9 cellular contexts compared by ENCODE assay signal in genomic region chr13:43905435-43906031, GRCh38. TPM values are rescaled to one million over a fixed set of nuclear protein-coding genes. Genes with fewer than 3 reads are reported as not detected.
DNase-seq lines count a peak whose midpoint lies in the region; ATAC-seq and TF ChIP-seq lines count a peak whose summit lies in the region.
"Had no signal": no experiment of that assay in that cellular context is flagged by ENCODE, and none has a peak within 500 bp of the region (broad histone marks: within the 10 kb centered on the region; RNA-seq: fewer than 3 reads in every experiment).

No MANE protein-coding gene starts in this region.

- H3K9ac ChIP-seq in Loucy (ENCODE audit: low read depth, low read length, poor library complexity, severe bottlenecking) (no peak overlapping the region), colonic mucosa (ENCODE audit: low read depth in 2 of 2, low read length in 2 of 2) (no peak overlapping the region)

- H4K20me1 ChIP-seq in Loucy (ENCODE audit: insufficient read depth, low read length, poor library complexity, severe bottlenecking) = no peaks in the 10 kb centered on the region

- no peak overlapping the region for H3K27ac ChIP-seq in SJCRH30
- H3K27ac ChIP-seq in colonic mucosa = no peak overlapping the region
- no peak overlapping the region for H3K27ac ChIP-seq in left lung
- no peak overlapping the region for H3K27ac ChIP-seq in transverse colon
- H3K27ac ChIP-seq: epithelial cell of prostate had no signal

- 0 to 2% methylated on average over 3 of the region's 3 CpGs for WGBS in transverse colon (ENCODE audit: low coverage in 1 of 2), 2 donors

- no peaks in the 10 kb centered on the region for H3K36me3 ChIP-seq in Loucy (ENCODE audit: insufficient read depth, low read length)
- H3K36me3 ChIP-seq in SJCRH30 = no peaks in the 10 kb centered on the region
- no peaks in the 10 kb centered on the region for H3K36me3 ChIP-seq in colonic mucosa
- H3K36me3 ChIP-seq in left lung = no peaks in the 10 kb centered on the region
- H3K36me3 ChIP-seq in transverse colon = no peaks in the 10 kb centered on the region

- no peaks in the 10 kb centered on the region for H3K79me2 ChIP-seq in Loucy (ENCODE audit: insufficient read depth, low read length)

- TF ChIP-seq CTCF in Loucy (conservative IDR thresholded peaks at IDR 0.05; ENCODE audit: low read length) (peak; percentile 83), colonic mucosa (IDR thresholded peaks at IDR 0.05) (peak; percentile 63), left lung (IDR thresholded peaks at IDR 0.05) (peak; percentile 67 to 85), transverse colon (IDR thresholded peaks at IDR 0.05) (peak; percentile 74 to 87 (median 82))

- no peak overlapping the region for H3K4me2 ChIP-seq in Loucy (ENCODE audit: low read depth, low read length, poor library complexity, severe bottlenecking)

- H3K9me3 ChIP-seq in Loucy (ENCODE audit: insufficient read depth, low read depth, low read length) (no peaks in the 10 kb centered on the region), SJCRH30 (replicated peaks) (no peaks in the 10 kb centered on the region), colonic mucosa (no peaks in the 10 kb centered on the region), left lung (no peaks in the 10 kb centered on the region), transverse colon (no peaks in the 10 kb centered on the region)

- ATAC-seq in left lung = peak; percentile 89
- ATAC-seq in HG03097 (IDR thresholded peaks at IDR 0.05; ENCODE audit: low FRiP score, unreplicated experiment) = no peak

- no peaks in the 10 kb centered on the region for H3K4me1 ChIP-seq in Loucy (ENCODE audit: insufficient read depth, low read length, poor library complexity, severe bottlenecking)
- no peaks in the 10 kb centered on the region for H3K4me1 ChIP-seq in SJCRH30
- no peaks in the 10 kb centered on the region for H3K4me1 ChIP-seq in colonic mucosa
- H3K4me1 ChIP-seq in left lung = peaks cover 0 to 8% of the 10 kb centered on the region in 2 donors
- H3K4me1 ChIP-seq in transverse colon = no peaks in the 10 kb centered on the region

- no peaks in the 10 kb centered on the region for H3F3A ChIP-seq in Loucy (ENCODE audit: low read depth)

- TF ChIP-seq EP300 in transverse colon (IDR thresholded peaks at IDR 0.05; ENCODE audit: low read depth) = no peak

- no peak overlapping the region for H3K4me3 ChIP-seq in Loucy (ENCODE audit: low read length, poor library complexity, severe bottlenecking)
- H3K4me3 ChIP-seq in SJCRH30 = no peak overlapping the region
- H3K4me3 ChIP-seq in colonic mucosa = no peak overlapping the region
- H3K4me3 ChIP-seq in left lung = no peak overlapping the region
- H3K4me3 ChIP-seq in transverse colon = no peak overlapping the region

- no peaks in the 10 kb centered on the region for H3K27me3 ChIP-seq in Loucy (ENCODE audit: insufficient read depth, low read length, poor library complexity, severe bottlenecking)
- H3K27me3 ChIP-seq in SJCRH30 = no peaks in the 10 kb centered on the region
- H3K27me3 ChIP-seq in colonic mucosa = no peaks in the 10 kb centered on the region
- H3K27me3 ChIP-seq in left lung = no peaks in the 10 kb centered on the region
- H3K27me3 ChIP-seq in transverse colon = no peaks in the 10 kb centered on the region

- no peaks in the 10 kb centered on the region for H3K9me2 ChIP-seq in Loucy (replicated peaks; ENCODE audit: low read depth, low read length)

- intact Hi-C loops in colonic mucosa (cut with DNase I) = loop anchor here (2.0 to 10.0 kb wide), 3 partner anchors 537 to 1069 kb away; no protein-coding TSS in a partner anchor
- intact Hi-C loops in left lung (cut with DNase I) = loop anchor here in 1 of 2 donors (10.0 kb wide), 1 partner anchor 539 kb away; no protein-coding TSS in a partner anchor
- intact Hi-C loops in transverse colon (cut with DNase I; ENCODE audit: low total_unique reads) = loop anchor here (10.0 kb wide), 1 partner anchor 309 kb away; no protein-coding TSS in a partner anchor

- DNase-seq in stimulated activated CD4-positive, alpha-beta T cell treated with anti-CD3 and anti-CD28 coated beads, Interleukin-15, amount 100 ng/mL, for 24 hours = peak; percentile 12
- no peak for DNase-seq in stimulated activated CD4-positive, alpha-beta T cell treated with anti-CD3 and anti-CD28 coated beads, Interleukin-4, amount 100 ng/mL, for 1 hour
- DNase-seq in SJCRH30 (peak; percentile 25 to 73), colonic mucosa (peak; percentile 44), left lung (no peak), transverse colon (no peak)

- in situ Hi-C loops in transverse colon (cut with MboI; ENCODE audit: low pct_ligation_motif_present in 1 of 4, low pct_unique_long_range_greater_than_20kb in 1 of 4, low sequenced_read_pairs in 3 of 4) = loop anchor here (5.0 to 25.0 kb wide), 8 partner anchors 132 to 1057 kb away; no protein-coding TSS in a partner anchor

- TF ChIP-seq POLR2A in transverse colon (IDR thresholded peaks at IDR 0.05) = no peak

- peak overlapping the region; percentile 78 for H2AFZ ChIP-seq in Loucy (ENCODE audit: low read length)

RNA-seq across cellular contexts. Expression of gene LACC1, which starts 25.8 kb away (rescaled TPM):
- 0.63 and 0.73 TPM in 2 replicates for total RNA-seq in SJCRH30 (2014; rRNA removed; shearing (Covaris generic))
- total RNA-seq in colonic mucosa (10 to 100 TPM in 1 of 2 donors, 1 to 10 TPM in 1; 6.7 to 10.9 TPM), left lung (10 to 100 TPM; 12.6 to 21.8 TPM), transverse colon (10 to 100 TPM in 3 of 4 donors, 1 to 10 TPM in 1; 5.6 to 16.1 (median 11.8) TPM)

RNA-seq across cellular contexts. Expression of gene CCDC122, which starts 26.0 kb away (rescaled TPM):
- 2.5 and 2.6 TPM in 2 replicates for total RNA-seq in SJCRH30 (2014; rRNA removed; shearing (Covaris generic))
- 1 to 10 TPM; 5.4 to 6.9 TPM for total RNA-seq in colonic mucosa
- total RNA-seq in left lung = 10 to 100 TPM in 1 of 2 donors, 1 to 10 TPM in 1; 8.0 to 10.6 TPM
- 1 to 10 TPM in 2 of 4 donors, under 1 TPM in 1, not detected in 1; 0.60 to 9.5 (median 5.6) TPM for total RNA-seq in transverse colon

Comparison
In these comparisons a context has a peak if more than half of its experiments do, and no peak if none do; other contexts are left out.
1. DNase-seq: peak in stimulated activated CD4-positive, alpha-beta T cell treated with anti-CD3 and anti-CD28 coated beads, Interleukin-15, amount 100 ng/mL, for 24 hours (single experiment), SJCRH30 (2 of 2) and colonic mucosa (single experiment); none in stimulated activated CD4-positive, alpha-beta T cell treated with anti-CD3 and anti-CD28 coated beads, Interleukin-4, amount 100 ng/mL, for 1 hour (single experiment), left lung (0 of 2) and transverse colon (single experiment).
2. Peak in every context shown above with its lines, with median percentiles within 50 percentile points of each other: CTCF ChIP-seq.